In genomic region chrX:122154019-122154418, GRCh38 we compare ENCODE assay signal across 33 cellular contexts.
"Had no signal": no experiment of that assay in that cellular context is flagged by ENCODE, and none has a peak within 500 bp of the region (broad histone marks: within the 10 kb centered on the region; RNA-seq: fewer than 3 reads in every experiment).

No MANE protein-coding gene starts in this region.

- H3K4me1 ChIP-seq: adrenal gland, body of pancreas, breast epithelium had no signal

- H3K27me3 Mint-ChIP-seq: activated B cell treated with CpG ODN at 0.5 μM for 24 hours; activated CD4-positive, alpha-beta memory T cell treated with anti-CD3 and anti-CD28 coated beads for 36 hours; activated CD4-positive, alpha-beta T cell treated with anti-CD3 and anti-CD28 coated beads, Interleukin-2, amount 10 ng/mL, durations not matched to agents 24 days and 14 days; activated CD8-positive, alpha-beta T cell treated with anti-CD3 and anti-CD28 coated beads for 36 hours; activated naive CD4-positive, alpha-beta T cell treated with anti-CD3 and anti-CD28 coated beads, Interleukin-2, amount 10 ng/mL, durations not matched to agents 7 days and 5 days; activated naive CD8-positive, alpha-beta T cell treated with anti-CD3 and anti-CD28 coated beads for 36 hours had no signal

- H3K36me3 ChIP-seq: adrenal gland, brain microvascular endothelial cell, breast epithelium had no signal

- H3K9me3 ChIP-seq: adrenal gland, body of pancreas, breast epithelium had no signal

- H3K27ac ChIP-seq: adrenal gland, body of pancreas, brain microvascular endothelial cell, breast epithelium, VCaP had no signal

- H3K4me1 Mint-ChIP-seq: activated B cell treated with CpG ODN at 0.5 μM for 24 hours; activated CD4-positive, alpha-beta T cell treated with anti-CD3 and anti-CD28 coated beads, Interleukin-2, amount 10 ng/mL, durations not matched to agents 24 days and 14 days; activated naive CD4-positive, alpha-beta T cell treated with anti-CD3 and anti-CD28 coated beads, Interleukin-2, amount 10 ng/mL, durations not matched to agents 7 days and 5 days; activated naive CD8-positive, alpha-beta T cell treated with anti-CD3 and anti-CD28 coated beads for 36 hours had no signal

- H3K4me3 Mint-ChIP-seq: activated B cell treated with CpG ODN at 0.5 μM for 24 hours; activated CD4-positive, alpha-beta memory T cell treated with anti-CD3 and anti-CD28 coated beads for 36 hours; activated CD4-positive, alpha-beta T cell treated with anti-CD3 and anti-CD28 coated beads, Interleukin-2, amount 10 ng/mL, durations not matched to agents 24 days and 14 days; activated CD8-positive, alpha-beta T cell treated with anti-CD3 and anti-CD28 coated beads for 36 hours; activated naive CD4-positive, alpha-beta T cell treated with anti-CD3 and anti-CD28 coated beads, Interleukin-2, amount 10 ng/mL, durations not matched to agents 7 days and 5 days; activated naive CD8-positive, alpha-beta T cell treated with anti-CD3 and anti-CD28 coated beads for 36 hours; T-helper 1 cell treated with Interleukin-12 subunit alpha and Interleukin-12 subunit beta and Interleukin-4 antibody, amounts not matched to agents 30 μg/mL and 1 μg/mL, for 36 hours; T-helper 2 cell treated with Interferon-gamma antibody and Interleukin-4, amounts not matched to agents 5 μg/mL and 100 μg/mL, for 36 hours had no signal

- H3K4me3 ChIP-seq: adrenal gland, body of pancreas, breast epithelium had no signal

- H3K9me3 Mint-ChIP-seq: activated B cell treated with CpG ODN at 0.5 μM for 24 hours; activated CD4-positive, alpha-beta memory T cell treated with anti-CD3 and anti-CD28 coated beads for 36 hours; activated CD4-positive, alpha-beta T cell treated with anti-CD3 and anti-CD28 coated beads, Interleukin-2, amount 10 ng/mL, durations not matched to agents 24 days and 14 days; activated naive CD4-positive, alpha-beta T cell treated with anti-CD3 and anti-CD28 coated beads, Interleukin-2, amount 10 ng/mL, durations not matched to agents 7 days and 5 days; activated naive CD8-positive, alpha-beta T cell treated with anti-CD3 and anti-CD28 coated beads for 36 hours; T-helper 1 cell treated with Interleukin-12 subunit alpha and Interleukin-12 subunit beta and Interleukin-4 antibody, amounts not matched to agents 30 μg/mL and 1 μg/mL, for 36 hours; T-helper 2 cell treated with Interferon-gamma antibody and Interleukin-4, amounts not matched to agents 5 μg/mL and 100 μg/mL, for 36 hours had no signal

- ATAC-seq: activated CD8-positive, alpha-beta T cell treated with anti-CD3 and anti-CD28 coated beads for 36 hours; activated naive CD4-positive, alpha-beta T cell treated with anti-CD3 and anti-CD28 coated beads, Interleukin-2, amount 50 U/mL, for 72 hours; body of pancreas had no signal

- FAIRE-seq: astrocyte, TTC549 had no signal

- H3K36me3 Mint-ChIP-seq: activated CD4-positive, alpha-beta memory T cell treated with anti-CD3 and anti-CD28 coated beads for 36 hours; activated naive CD4-positive, alpha-beta T cell treated with anti-CD3 and anti-CD28 coated beads, Interleukin-2, amount 10 ng/mL, durations not matched to agents 7 days and 5 days; activated naive CD4-positive, alpha-beta T cell treated with anti-CD3 and anti-CD28 coated beads, Interleukin-2, amount 50 U/mL, for 72 hours; activated naive CD8-positive, alpha-beta T cell treated with anti-CD3 and anti-CD28 coated beads for 36 hours had no signal

- H3K27me3 ChIP-seq: adrenal gland, body of pancreas, brain microvascular endothelial cell, breast epithelium had no signal

- DNase-seq: activated B cell treated with CpG ODN at 0.5 μM for 24 hours; activated CD4-positive, alpha-beta memory T cell treated with anti-CD3 and anti-CD28 coated beads for 36 hours; activated CD4-positive, alpha-beta T cell treated with anti-CD3 and anti-CD28 coated beads for 4 hours; activated CD4-positive, alpha-beta T cell treated with anti-CD3 and anti-CD28 coated beads, Interleukin-2, amount 10 ng/mL, durations not matched to agents 24 days and 14 days; activated CD4-positive, alpha-beta T cell treated with anti-CD3 and anti-CD28 coated beads, Interleukin-2, amount 50 U/mL, for 1 hour; activated CD4-positive, alpha-beta T cell treated with anti-CD3 and anti-CD28 coated beads, Interleukin-2, amount 50 U/mL, for 4 hours; activated CD4-positive, CD25-positive, alpha-beta regulatory T cell treated with anti-CD3 and anti-CD28 coated beads, Interleukin-2, amount 50 U/mL, for 72 hours; activated CD8-positive, alpha-beta memory T cell treated with anti-CD3 and anti-CD28 coated beads, Interleukin-2, amount 50 U/mL, for 4 hours; activated CD8-positive, alpha-beta T cell treated with anti-CD3 and anti-CD28 coated beads for 36 hours; activated effector memory CD4-positive, alpha-beta T cell treated with Interleukin-2 at 50 U/mL for 16 hours; activated gamma-delta T cell; activated naive CD4-positive, alpha-beta T cell treated with anti-CD3 and anti-CD28 coated beads, Interleukin-2, amount 10 ng/mL, durations not matched to agents 7 days and 5 days; activated naive CD4-positive, alpha-beta T cell treated with Interleukin-2 at 50 U/mL for 16 hours; activated naive CD8-positive, alpha-beta T cell treated with anti-CD3 and anti-CD28 coated beads for 36 hours; activated T-cell treated with anti-CD3 and anti-CD28 coated beads for 4 hours; activated T-cell treated with anti-CD3 and anti-CD28 coated beads, Interleukin-2, amount 50 U/mL, for 1 hour; activated T-cell treated with anti-CD3 and anti-CD28 coated beads, Interleukin-2, amount 50 U/mL, for 48 hours; adrenal gland; amniotic stem cell; aorta; body of pancreas; brain microvascular endothelial cell; central memory CD4-positive, alpha-beta T cell; T-helper 1 cell; T-helper 2 cell; T-helper 9 cell had no signal
